ENCODE assay signal across 15 cellular contexts in the genomic region with DNA sequence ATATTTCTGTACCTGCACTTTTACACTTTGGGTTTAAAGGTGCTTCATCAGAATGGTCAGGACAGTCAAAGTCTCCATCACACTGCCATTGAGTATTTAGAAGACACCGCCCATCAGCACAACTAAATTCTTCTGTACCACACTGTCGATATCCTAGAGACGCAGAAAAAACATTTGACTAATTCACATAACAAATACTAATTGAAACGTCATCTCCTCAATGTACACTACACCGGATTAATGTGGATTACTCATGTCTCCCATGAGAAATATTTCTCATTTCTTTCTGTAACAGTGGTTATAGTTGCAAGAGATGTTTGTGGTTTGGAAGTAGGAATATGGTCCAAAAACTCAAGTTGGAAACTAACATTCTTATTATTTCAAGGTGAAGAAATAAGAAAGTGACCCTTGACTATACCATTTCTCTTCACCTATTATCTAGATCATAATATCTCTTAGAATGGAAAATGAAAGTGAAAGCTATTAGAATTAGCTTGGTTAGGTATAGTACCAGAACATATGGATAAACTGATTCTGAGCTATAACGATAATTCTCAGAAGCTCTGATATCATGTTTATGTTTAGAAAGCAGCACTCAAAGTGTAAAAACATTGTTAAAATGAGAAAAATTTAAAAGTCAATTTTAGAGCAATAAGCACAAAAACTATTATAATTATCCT.
DNase-seq lines count a peak whose midpoint lies in the region; TF ChIP-seq lines count a peak whose summit lies in the region.
"Had no signal": no experiment of that assay in that cellular context is flagged by ENCODE, and none has a peak within 500 bp of the region (broad histone marks: within the 10 kb centered on the region; RNA-seq: fewer than 3 reads in every experiment).

No MANE protein-coding gene starts in this region.

- TF ChIP-seq POLR2A in lower leg skin (IDR thresholded peaks at IDR 0.05) (no peak), adrenal gland (IDR thresholded peaks at IDR 0.05) (no peak)

- H3K4me3 ChIP-seq in cardiac fibroblast (replicated peaks in 1 of 2; ENCODE audit: low read depth in 2 of 2, low read length in 2 of 2) (no peak overlapping the region), lower leg skin (ENCODE audit: low read depth, poor library complexity, severe bottlenecking) (no peak overlapping the region), adrenal gland (no peak overlapping the region)

- no peaks in the 10 kb centered on the region for H3K27me3 ChIP-seq in adrenal gland
- H3K27me3 ChIP-seq: dorsolateral prefrontal cortex had no signal

- no peaks in the 10 kb centered on the region for H3K9me3 ChIP-seq in adrenal gland (replicated peaks in 1 of 3)

- intact Hi-C loops in lower leg skin (cut with DNase I; ENCODE audit: low total_unique reads), result no loop called here
- intact Hi-C loops in adrenal gland (cut with DNase I), result no loop called here

- no peak for TF ChIP-seq CTCF in cardiac fibroblast (IDR thresholded peaks at IDR 0.05; ENCODE audit: low read depth, low read length)
- no peak for TF ChIP-seq CTCF in lower leg skin (IDR thresholded peaks at IDR 0.05)
- TF ChIP-seq CTCF in adrenal gland (IDR thresholded peaks at IDR 0.05), result no peak

- H3K4me1 ChIP-seq in adrenal gland (replicated peaks in 1 of 2), result no peaks in the 10 kb centered on the region

- no peaks in the 10 kb centered on the region for H3K36me3 ChIP-seq in adrenal gland (replicated peaks in 1 of 2)

- WGBS in lower leg skin, 2 donors, result 63 to 66% methylated on average over 6 of the region's 6 CpGs
- 81 to 94% (median 85%) methylated on average over 6 of the region's 6 CpGs for WGBS in adrenal gland, 4 donors

- peak; percentile 97 for DNase-seq in ELR (ENCODE audit: low read depth)
- peak; percentile 28 for DNase-seq in NCI-H2029 treated with DMSO at 0.1 percent for 48 hours (lab: John Stamatoyannopoulos, UW)
- DNase-seq in cardiac fibroblast (ENCODE audit: low read depth in 2 of 2), result peak; percentile 69 to 84
- DNase-seq in non-pigmented ciliary epithelial cell (ENCODE audit: low read depth), result peak; percentile 88
- no peak for DNase-seq in lower leg skin (ENCODE audit: low spot score in 2 of 2)
- no peak for DNase-seq in activated CD4-positive, alpha-beta T cell treated with anti-CD3 and anti-CD28 coated beads, Interleukin-2, amount 50 U/mL, for 48 hours
- DNase-seq in adrenal gland, result no peak
- no peak for DNase-seq in NCI-H1694 (lab: John Stamatoyannopoulos, UW)
- DNase-seq: activated CD8-positive, alpha-beta T cell treated with anti-CD3 and anti-CD28 coated beads for 36 hours; activated naive CD4-positive, alpha-beta T cell treated with anti-CD3 and anti-CD28 coated beads, Interleukin-2, amount 50 U/mL, for 16 hours; CD8-positive, alpha-beta T cell; dorsolateral prefrontal cortex; midbrain; NCI-H146; stimulated activated CD4-positive, alpha-beta T cell treated with anti-CD3 and anti-CD28 coated beads, Interleukin-2, amount 100 ng/mL, for 48 hours had no signal

- H3K27ac ChIP-seq in adrenal gland, result no peak overlapping the region
- H3K27ac ChIP-seq: dorsolateral prefrontal cortex had no signal

Comparison
In these comparisons a context has a peak if more than half of its experiments do, and no peak if none do; other contexts are left out.
1. DNase-seq: peak in ELR (single experiment), NCI-H2029 treated with DMSO at 0.1 percent for 48 hours (single experiment), cardiac fibroblast (2 of 2) and non-pigmented ciliary epithelial cell (single experiment); none in lower leg skin (0 of 2), activated CD4-positive, alpha-beta T cell treated with anti-CD3 and anti-CD28 coated beads, Interleukin-2, amount 50 U/mL, for 48 hours (0 of 2), adrenal gland (0 of 7) and NCI-H1694 (single experiment).